In genomic region chr5:10466446-10467073, GRCh38 we compare ENCODE assay signal across 30 cellular contexts. TPM values are rescaled to one million over a fixed set of nuclear protein-coding genes. Genes with fewer than 3 reads are reported as not detected.
DNase-seq lines count a peak whose midpoint lies in the region; ATAC-seq, FAIRE-seq and TF ChIP-seq lines count a peak whose summit lies in the region.
"Had no signal": no experiment of that assay in that cellular context is flagged by ENCODE, and none has a peak within 500 bp of the region (broad histone marks: within the 10 kb centered on the region; RNA-seq: fewer than 3 reads in every experiment).

No MANE protein-coding gene starts in this region.

- FAIRE-seq in K562 (lab: Jason Lieb, UNC), result no peak
- FAIRE-seq: A204.1 had no signal

- WGBS in K562 (ENCODE audit: insufficient coverage, low coverage, missing lambda C conversion rate), result 32% methylated on average over 17 of the region's 17 CpGs
- 86 to 90% methylated on average over 16 to 17 of the region's 17 CpGs for WGBS in esophagus squamous epithelium, 2 donors

- no peaks in the 10 kb centered on the region for H3K9me1 ChIP-seq in K562 (ENCODE audit: control insufficient read depth, insufficient read depth, low read length)

- H3K36me3 ChIP-seq in PC-3 (ENCODE audit: low read depth, low read length) (no peaks in the 10 kb centered on the region), K562 (ENCODE audit: control insufficient read depth, insufficient read depth, low read length) (no peaks in the 10 kb centered on the region), neutrophil (peaks cover 47% of the 10 kb centered on the region), esophagus squamous epithelium (no peaks in the 10 kb centered on the region)
- H3K36me3 ChIP-seq: cardiac muscle cell, colonic mucosa, HAP-1, Peyer's patch, right lobe of liver had no signal

- TF ChIP-seq EP300 in K562 (IDR thresholded peaks at IDR 0.05; ENCODE audit: low read length), result no peak

- H3F3A ChIP-seq in PC-3 (ENCODE audit: low read length, unreplicated experiment), result peaks cover 10% of the 10 kb centered on the region

- no TSS peak for BruUV-seq in PC-3 (replicated peaks; lab: Mats Ljungman, UMichigan)
- no TSS peak for BruUV-seq in K562 (replicated peaks; lab: Mats Ljungman, UMichigan)

- no peaks in the 10 kb centered on the region for H3K27me3 Mint-ChIP-seq in WTC11 (ENCODE audit: low read depth)
- H3K27me3 Mint-ChIP-seq: activated CD8-positive, alpha-beta T cell treated with anti-CD3 and anti-CD28 coated beads for 36 hours; activated naive CD8-positive, alpha-beta T cell had no signal

- H3K4me1 ChIP-seq in PC-3 (ENCODE audit: insufficient read depth, low read length), result peaks cover 25% of the 10 kb centered on the region
- no peaks in the 10 kb centered on the region for H3K4me1 ChIP-seq in K562 (replicated peaks in 1 of 2; ENCODE audit: control insufficient read depth in 2 of 2, insufficient read depth in 2 of 2, low read length in 2 of 2)
- peaks cover 21 to 23% of the 10 kb centered on the region in 2 experiments for H3K4me1 ChIP-seq in neutrophil (ENCODE audit: control insufficient read depth in 1 of 2, insufficient read depth in 1 of 2, low read depth in 1 of 2, low read length in 1 of 2)
- H3K4me1 ChIP-seq in esophagus squamous epithelium, result peaks cover 0 to 13% (median 5%) of the 10 kb centered on the region in 3 donors
- H3K4me1 ChIP-seq: colonic mucosa, HAP-1, Peyer's patch, testis had no signal

- intact Hi-C loops in PC-3 (cut with micrococcal nuclease) (loop anchor here (5.0 kb wide), 1 partner anchor 136 kb away; no protein-coding TSS in a partner anchor), K562 (cut with micrococcal nuclease) (no loop called here), esophagus squamous epithelium (cut with DNase I) (no loop called here), head of caudate nucleus (cut with DNase I) (no loop called here)

- peak overlapping the region; percentile 68 for H3K27ac ChIP-seq in PC-3 (ENCODE audit: low read length)
- H3K27ac ChIP-seq in K562 (ENCODE audit: extremely low read depth, low read depth, low read length), result no peak overlapping the region
- peak overlapping the region; percentile 78 for H3K27ac ChIP-seq in neutrophil
- no peak overlapping the region for H3K27ac ChIP-seq in esophagus squamous epithelium
- H3K27ac ChIP-seq: cardiac muscle cell, colonic mucosa, foreskin keratinocyte, Peyer's patch, right lobe of liver, testis had no signal

- no peak for ATAC-seq in PC-3
- no peak for ATAC-seq in K562
- no peak for ATAC-seq in GM18909 (IDR thresholded peaks at IDR 0.05; ENCODE audit: poor library complexity, unreplicated experiment)
- no peak for ATAC-seq in WTC11
- ATAC-seq: activated CD8-positive, alpha-beta T cell treated with anti-CD3 and anti-CD28 coated beads for 36 hours; esophagus mucosa; stimulated activated memory B cell treated with anti-CD40 and anti-IgM and Interleukin-4, amounts not matched to agents 10 μg/mL and 1 μg/mL and 100 μg/mL, for 72 hours had no signal

- H3K79me2 ChIP-seq in PC-3 (ENCODE audit: low read length) (no peaks in the 10 kb centered on the region), K562 (ENCODE audit: control insufficient read depth, insufficient read depth, low read length) (no peaks in the 10 kb centered on the region)

- no peak overlapping the region for H3K4me3 Mint-ChIP-seq in WTC11
- H3K4me3 Mint-ChIP-seq: activated CD8-positive, alpha-beta T cell treated with anti-CD3 and anti-CD28 coated beads for 36 hours; activated naive CD8-positive, alpha-beta T cell; CD8-positive, alpha-beta memory T cell; stimulated activated memory B cell treated with anti-CD40 and anti-IgM and Interleukin-4, amounts not matched to agents 10 μg/mL and 1 μg/mL and 100 μg/mL, for 72 hours had no signal

- TF ChIP-seq CTCF in PC-3 (conservative IDR thresholded peaks at IDR 0.05; ENCODE audit: low read depth, low read length) (no peak), K562 (IDR thresholded peaks at IDR 0.05 in 2 of 3, conservative IDR thresholded peaks at IDR 0.05 in 1 of 3; ENCODE audit: insufficient read depth in 2 of 3, low read depth in 1 of 3, low read length in 3 of 3) (no peak), neutrophil (IDR thresholded peaks at IDR 0.05) (no peak), WTC11 (IDR thresholded peaks at IDR 0.05) (no peak), esophagus squamous epithelium (IDR thresholded peaks at IDR 0.05) (no peak)

- CTCF ChIA-PET in PC-3 (lab: Charles Lee), result no interaction called here
- CTCF ChIA-PET in K562 (lab: Yijun Ruan, JAX; ENCODE audit: low intra/inter-chr PET ratio), result no interaction called here
- CTCF ChIA-PET in WTC11 (lab: Charles Lee), result interaction anchor here (1.0 to 1.4 kb wide), 3 partner anchors 9 to 171 kb away, joined by 3 read pairs; no protein-coding TSS in a partner anchor

- H4K20me1 ChIP-seq in PC-3 (ENCODE audit: low read length), result no peaks in the 10 kb centered on the region
- H4K20me1 ChIP-seq in K562 (replicated peaks; ENCODE audit: control insufficient read depth, insufficient read depth, low read length), result peaks cover 5% of the 10 kb centered on the region; the same call in 1 of the 2 replicates

- H2AFZ ChIP-seq in PC-3 (ENCODE audit: low read length), result peak overlapping the region; percentile 65
- no peak overlapping the region for H2AFZ ChIP-seq in K562 (ENCODE audit: low read depth, low read length)

- in situ Hi-C loops in K562 (cut with MboI), result loop anchor here (25.0 kb wide), 1 partner anchor 696 kb away; no protein-coding TSS in a partner anchor

- H3K36me3 Mint-ChIP-seq in WTC11, result no peaks in the 10 kb centered on the region
- H3K36me3 Mint-ChIP-seq: activated naive CD8-positive, alpha-beta T cell; CD8-positive, alpha-beta memory T cell; stimulated activated memory B cell treated with anti-CD40 and anti-IgM and Interleukin-4, amounts not matched to agents 10 μg/mL and 1 μg/mL and 100 μg/mL, for 72 hours had no signal

- H3K4me2 ChIP-seq in PC-3 (ENCODE audit: low read length), result peak overlapping the region; percentile 71
- no peak overlapping the region for H3K4me2 ChIP-seq in K562 (ENCODE audit: insufficient read depth, low read length)

- peaks cover 27% of the 10 kb centered on the region for H3K4me1 Mint-ChIP-seq in WTC11
- H3K4me1 Mint-ChIP-seq: CD8-positive, alpha-beta memory T cell had no signal

- DNase-seq in CD1c-positive myeloid dendritic cell (ENCODE audit: extremely low spot score) (peak; percentile 29), PC-3 (no peak), K562 (ENCODE audit: extremely low read depth in 1 of 4, low spot score in 3 of 4) (no peak), WTC11 (ENCODE audit: low spot score) (no peak), esophagus squamous epithelium (lab: John Stamatoyannopoulos, UW) (no peak), head of caudate nucleus (no peak)
- DNase-seq: activated CD8-positive, alpha-beta T cell treated with anti-CD3 and anti-CD28 coated beads for 36 hours; activated effector memory CD4-positive, alpha-beta T cell treated with Interleukin-2 at 50 U/mL for 16 hours; AML-193; anterior cingulate cortex; CD8-positive, alpha-beta memory T cell; colonic mucosa; DMS153; effector memory CD4-positive, alpha-beta T cell; Karpas-422; NCI-H146; Peyer's patch; right lobe of liver; stimulated activated CD4-positive, alpha-beta T cell treated with anti-CD3 and anti-CD28 coated beads, Interleukin-4, amount 100 ng/mL, for 24 hours; testis had no signal

- H3K27ac Mint-ChIP-seq in WTC11, result no peak overlapping the region
- H3K27ac Mint-ChIP-seq: activated CD8-positive, alpha-beta T cell treated with anti-CD3 and anti-CD28 coated beads for 36 hours; stimulated activated memory B cell treated with anti-CD40 and anti-IgM and Interleukin-4, amounts not matched to agents 10 μg/mL and 1 μg/mL and 100 μg/mL, for 72 hours had no signal

- H3K9ac ChIP-seq in PC-3 (ENCODE audit: low read length), result no peak overlapping the region
- H3K9ac ChIP-seq in K562 (ENCODE audit: insufficient read depth in 1 of 2, low read depth in 2 of 2, low read length in 2 of 2), result no peak overlapping the region

- POLR2A ChIA-PET in PC-3 (lab: Charles Lee; ENCODE audit: unreplicated experiment), result no interaction called here
- POLR2A ChIA-PET in K562 (lab: Yijun Ruan, JAX), result no interaction called here
- POLR2A ChIA-PET in WTC11 (lab: Charles Lee), result no interaction called here

- no peak for TF ChIP-seq RAD21 in K562 (CRISPR knock-in tag; conservative IDR thresholded peaks at IDR 0.05 in 1 of 2, IDR thresholded peaks at IDR 0.05 in 1 of 2)

- H3K4me3 ChIP-seq in PC-3 (ENCODE audit: low read length), result peak overlapping the region; percentile 34; the same call in 1 of the 2 replicates
- H3K4me3 ChIP-seq in K562, result no peak overlapping the region
- H3K4me3 ChIP-seq in neutrophil (ENCODE audit: low read depth in 1 of 2, low read length in 1 of 2), result peak overlapping the region; percentile 3 to 19
- no peak overlapping the region for H3K4me3 ChIP-seq in esophagus squamous epithelium
- H3K4me3 ChIP-seq: cardiac muscle cell, colonic mucosa, HAP-1, lung, Peyer's patch, right lobe of liver, testis had no signal

- no peaks in the 10 kb centered on the region for H3K9me3 ChIP-seq in PC-3 (ENCODE audit: low read length)
- H3K9me3 ChIP-seq in K562 (replicated peaks; ENCODE audit: control insufficient read depth, insufficient read depth, low read depth, low read length), result no peaks in the 10 kb centered on the region
- no peaks in the 10 kb centered on the region for H3K9me3 ChIP-seq in neutrophil
- no peaks in the 10 kb centered on the region for H3K9me3 ChIP-seq in esophagus squamous epithelium
- H3K9me3 ChIP-seq: colonic mucosa, HAP-1, Peyer's patch, right lobe of liver, testis had no signal

- TF ChIP-seq POLR2A in K562 (conservative IDR thresholded peaks at IDR 0.05), result no peak
- no peak for TF ChIP-seq POLR2A in esophagus squamous epithelium (IDR thresholded peaks at IDR 0.05)

- no peaks in the 10 kb centered on the region for H3K9me2 ChIP-seq in PC-3 (replicated peaks; ENCODE audit: low read length)

- no peaks in the 10 kb centered on the region for H3K9me3 Mint-ChIP-seq in WTC11
- H3K9me3 Mint-ChIP-seq: activated CD8-positive, alpha-beta T cell treated with anti-CD3 and anti-CD28 coated beads for 36 hours; CD8-positive, alpha-beta memory T cell; stimulated activated memory B cell treated with anti-CD40 and anti-IgM and Interleukin-4, amounts not matched to agents 10 μg/mL and 1 μg/mL and 100 μg/mL, for 72 hours had no signal

- no peaks in the 10 kb centered on the region for H3K27me3 ChIP-seq in PC-3 (ENCODE audit: low read length)
- H3K27me3 ChIP-seq in K562 (ENCODE audit: control insufficient read depth in 2 of 2, insufficient read depth in 2 of 2, low read length in 2 of 2), result peaks cover 65 to 68% of the 10 kb centered on the region in 2 experiments
- no peaks in the 10 kb centered on the region for H3K27me3 ChIP-seq in neutrophil
- peaks cover 0 to 5% (median 0%) of the 10 kb centered on the region in 4 donors for H3K27me3 ChIP-seq in esophagus squamous epithelium
- H3K27me3 ChIP-seq: cardiac muscle cell, colonic mucosa, foreskin keratinocyte, Peyer's patch, right lobe of liver, testis had no signal

RNA-seq across cellular contexts. Expression of gene ROPN1L, which starts 24.9 kb away (rescaled TPM):
- total RNA-seq in PC-3 (2014; rRNA removed) (0.95 and 1.7 TPM in 2 replicates), K562 (2014; rRNA removed) (0.73 TPM in 1 of 2 replicates, not detected in the other), K562 (2014; rRNA removed; fragmentation: Illumina TruSeq; extraction: Trizol) (0.19 TPM in 1 of 2 replicates, not detected in the other), K562 (2015; rRNA removed; fragmentation: Illumina TruSeq; extraction: Trizol) (0.23 TPM in 1 of 2 replicates, not detected in the other), K562 (2021) (0.31 and 0.36 TPM in 2 replicates), WTC11 (2021) (0.27 TPM in 1 of 3 replicates, not detected in the others), esophagus squamous epithelium (under 1 TPM in 1 of 4 donors, not detected in 3; 0.38 TPM)
- total RNA-seq in K562 (2011; cell fraction: chromatin; rRNA removed; ENCODE audit: low replicate concordance), result 0.92 and 1.7 TPM in 2 replicates
- 1.4 and 2.0 TPM in 2 replicates for total RNA-seq in K562 (2011; cell fraction: nucleolus; rRNA removed)
- total RNA-seq in K562 (2011; cell fraction: nucleoplasm; rRNA removed), result 1.3 and 1.9 TPM in 2 replicates
- polyA plus RNA-seq in K562 (2011; rRNA removed) (0.32 and 0.85 TPM in 2 replicates), K562 (2014; fragmentation: Illumina TruSeq; extraction: Trizol) (0.21 and 0.30 TPM in 2 replicates), K562 (2014; fragmentation: Nextera tagmentation; extraction: Ambion mirVana) (under 1 TPM; 0.04 to 0.13 TPM), K562 (2014; rRNA removed) (0.28 and 0.84 TPM in 2 replicates)
- 0.41 and 1.2 TPM in 2 replicates for polyA plus RNA-seq in K562 (2011; cell fraction: cytosol; rRNA removed)
- polyA plus RNA-seq in K562 (2011; cell fraction: nucleus; rRNA removed), result 0.55 and 1.6 TPM in 2 replicates
- 0.40 and 2.4 TPM in 2 replicates for polyA plus RNA-seq in K562 (2012)
- 0.35 TPM in 1 of 2 replicates, not detected in the other for polyA minus RNA-seq in K562 (2011; rRNA and poly(A)+ RNA removed)
- 0.86 TPM in 1 of 2 replicates, not detected in the other for polyA minus RNA-seq in K562 (2011; cell fraction: cytosol; rRNA and poly(A)+ RNA removed)
- 0.89 and 1.5 TPM in 2 replicates for polyA minus RNA-seq in K562 (2011; cell fraction: nucleus; rRNA and poly(A)+ RNA removed)
- total RNA-seq: activated CD8-positive, alpha-beta T cell treated with anti-CD3 and anti-CD28 coated beads for 36 hours; colonic mucosa; esophagus mucosa had no signal

Comparison
In these comparisons a context has a peak if more than half of its experiments do, and no peak if none do; other contexts are left out.
1. H3K27ac ChIP-seq: peak in PC-3 (single experiment) and neutrophil (single experiment); none in K562 (single experiment) and esophagus squamous epithelium (0 of 4).
2. H3K4me3 ChIP-seq: peak in PC-3 (single experiment) and neutrophil (2 of 2); none in K562 (single experiment) and esophagus squamous epithelium (0 of 4).